17 cellular contexts compared by ENCODE assay signal in the genomic region with DNA sequence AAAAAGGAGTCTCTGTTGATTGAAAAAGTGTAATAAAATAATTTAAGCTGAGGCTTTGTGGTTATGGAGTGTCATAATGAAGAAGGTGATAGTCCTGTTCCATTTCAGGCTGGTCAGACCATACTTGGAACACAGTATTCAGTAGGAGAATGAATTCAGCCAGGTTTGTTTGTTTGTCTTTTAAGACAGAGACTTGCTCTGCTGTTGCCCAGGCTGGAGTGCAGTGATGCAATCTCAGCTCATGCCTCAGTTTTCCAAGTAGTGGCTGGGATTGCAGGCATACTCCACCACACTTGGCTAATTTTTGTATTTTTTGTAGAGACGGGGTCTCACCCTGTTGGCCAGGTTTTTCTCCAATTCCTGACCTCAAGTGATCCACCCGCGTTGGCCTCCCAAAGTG. TPM values are rescaled to one million over a fixed set of nuclear protein-coding genes. Genes with fewer than 3 reads are reported as not detected.
DNase-seq lines count a peak whose midpoint lies in the region; ATAC-seq, FAIRE-seq and TF ChIP-seq lines count a peak whose summit lies in the region.
"Had no signal": no experiment of that assay in that cellular context is flagged by ENCODE, and none has a peak within 500 bp of the region (broad histone marks: within the 10 kb centered on the region; RNA-seq: fewer than 3 reads in every experiment).

No MANE protein-coding gene starts in this region.

- peaks cover 73% of the 10 kb centered on the region for H3K4me1 Mint-ChIP-seq in activated CD4-positive, alpha-beta T cell treated with anti-CD3 and anti-CD28 coated beads for 36 hours
- peaks cover 55% of the 10 kb centered on the region for H3K4me1 Mint-ChIP-seq in astrocyte (ENCODE audit: low read depth, unreplicated experiment)
- peaks cover 50% of the 10 kb centered on the region for H3K4me1 Mint-ChIP-seq in activated CD8-positive, alpha-beta memory T cell treated with anti-CD3 and anti-CD28 coated beads, Interleukin-2, amount 10 ng/mL, durations not matched to agents 7 days and 5 days

- TF ChIP-seq CTCF in astrocyte (IDR thresholded peaks at IDR 0.05; ENCODE audit: insufficient read depth, low read depth, low read length) (no peak), right lobe of liver (IDR thresholded peaks at IDR 0.05) (no peak)

- no peak overlapping the region for H3K4me3 Mint-ChIP-seq in activated CD4-positive, alpha-beta T cell treated with anti-CD3 and anti-CD28 coated beads for 36 hours
- no peak overlapping the region for H3K4me3 Mint-ChIP-seq in astrocyte (ENCODE audit: unreplicated experiment)
- H3K4me3 Mint-ChIP-seq in activated CD8-positive, alpha-beta memory T cell treated with anti-CD3 and anti-CD28 coated beads, Interleukin-2, amount 10 ng/mL, durations not matched to agents 7 days and 5 days = no peak overlapping the region
- H3K4me3 Mint-ChIP-seq: activated naive CD8-positive, alpha-beta T cell treated with anti-CD3 and anti-CD28 coated beads, Interleukin-2, amount 10 ng/mL, durations not matched to agents 7 days and 5 days had no signal

- H3K27ac ChIP-seq in astrocyte (ENCODE audit: low read depth, low read length) (no peak overlapping the region), right lobe of liver (no peak overlapping the region), subcutaneous abdominal adipose tissue (ENCODE audit: low read depth, low read length) (peak overlapping the region; percentile 32)

- DNase-seq in activated CD4-positive, alpha-beta T cell treated with anti-CD3 and anti-CD28 coated beads for 36 hours = no peak
- DNase-seq in activated CD4-positive, alpha-beta T cell treated with anti-CD3 and anti-CD28 coated beads for 1 hour = no peak
- DNase-seq in astrocyte (ENCODE audit: low read depth) (no peak), right lobe of liver (no peak), NCI-H1105 treated with DMSO at 0.1 percent for 48 hours (lab: John Stamatoyannopoulos, UW) (no peak)
- no peak for DNase-seq in activated CD8-positive, alpha-beta memory T cell treated with anti-CD3 and anti-CD28 coated beads, Interleukin-2, amount 10 ng/mL, durations not matched to agents 7 days and 5 days
- DNase-seq: activated naive CD8-positive, alpha-beta T cell treated with anti-CD3 and anti-CD28 coated beads, Interleukin-2, amount 10 ng/mL, durations not matched to agents 7 days and 5 days; Calu3; GF-D8; head of caudate nucleus; kidney; NCI-H1092 treated with DMSO at 0.1 percent for 48 hours; NCI-H2227 treated with DMSO at 0.1 percent for 48 hours; stimulated activated CD4-positive, alpha-beta T cell treated with anti-CD3 and anti-CD28 coated beads, Interleukin-1b, Interleukin-23, amount 100 ng/mL, for 48 hours; upper lobe of right lung had no signal

- H3K9ac ChIP-seq in astrocyte (ENCODE audit: low read length) (no peak overlapping the region), subcutaneous abdominal adipose tissue (ENCODE audit: low read length in 5 of 5) (no peak overlapping the region)

- intact Hi-C loops in activated CD4-positive, alpha-beta T cell treated with anti-CD3 and anti-CD28 coated beads for 36 hours (cut with DNase I, micrococcal nuclease) = loop anchor here (5.0 kb wide), 4 partner anchors 41 to 171 kb away; partner anchors contain the start of gene ZNF774 (in 1 of the 2)
- intact Hi-C loops in right lobe of liver (cut with DNase I) = no loop called here

- H3K4me1 ChIP-seq in astrocyte (ENCODE audit: insufficient read depth, low read length) (peaks cover 38% of the 10 kb centered on the region), right lobe of liver (peaks cover 0 to 14% (median 0%) of the 10 kb centered on the region in 4 donors), subcutaneous abdominal adipose tissue (ENCODE audit: control insufficient read depth in 5 of 5, insufficient read depth in 5 of 5, low read length in 5 of 5) (peaks cover 0 to 64% (median 57%) of the 10 kb centered on the region in 5 donors)

- no peak overlapping the region for H3K4me3 ChIP-seq in astrocyte (ENCODE audit: insufficient read depth, low read depth, low read length)
- no peak overlapping the region for H3K4me3 ChIP-seq in right lobe of liver
- no peak overlapping the region for H3K4me3 ChIP-seq in subcutaneous abdominal adipose tissue (ENCODE audit: low read depth in 1 of 5, low read length in 5 of 5)
- H3K4me3 ChIP-seq: upper lobe of right lung had no signal

- peaks cover 5% of the 10 kb centered on the region for H3K9me3 Mint-ChIP-seq in activated CD4-positive, alpha-beta T cell treated with anti-CD3 and anti-CD28 coated beads for 36 hours (ENCODE audit: low read depth)
- H3K9me3 Mint-ChIP-seq in astrocyte (ENCODE audit: unreplicated experiment) = peaks cover 3% of the 10 kb centered on the region
- no peaks in the 10 kb centered on the region for H3K9me3 Mint-ChIP-seq in activated CD8-positive, alpha-beta memory T cell treated with anti-CD3 and anti-CD28 coated beads, Interleukin-2, amount 10 ng/mL, durations not matched to agents 7 days and 5 days (ENCODE audit: low read depth)

- no peak overlapping the region for H3K4me2 ChIP-seq in astrocyte (ENCODE audit: low read length)

- no peaks in the 10 kb centered on the region for H3K36me3 ChIP-seq in astrocyte (ENCODE audit: insufficient read depth, low read length)
- H3K36me3 ChIP-seq in right lobe of liver = no peaks in the 10 kb centered on the region
- H3K36me3 ChIP-seq in subcutaneous abdominal adipose tissue (ENCODE audit: control insufficient read depth in 5 of 5, insufficient read depth in 5 of 5, low read length in 5 of 5) = no peaks in the 10 kb centered on the region

- H3K27me3 ChIP-seq in astrocyte (ENCODE audit: insufficient read depth, low read length) = no peaks in the 10 kb centered on the region
- H3K27me3 ChIP-seq in right lobe of liver = no peaks in the 10 kb centered on the region
- H3K27me3 ChIP-seq in subcutaneous abdominal adipose tissue (ENCODE audit: control insufficient read depth in 5 of 5, insufficient read depth in 4 of 5, low read length in 5 of 5) = no peaks in the 10 kb centered on the region
- H3K27me3 ChIP-seq: upper lobe of right lung had no signal

- H3K9me3 ChIP-seq in astrocyte (ENCODE audit: insufficient read depth, low read depth, low read length) = no peaks in the 10 kb centered on the region
- H3K9me3 ChIP-seq in right lobe of liver = no peaks in the 10 kb centered on the region
- no peaks in the 10 kb centered on the region for H3K9me3 ChIP-seq in subcutaneous abdominal adipose tissue (ENCODE audit: control insufficient read depth in 5 of 5, low read length in 5 of 5)
- H3K9me3 ChIP-seq: upper lobe of right lung had no signal

- no peaks in the 10 kb centered on the region for H3K27me3 Mint-ChIP-seq in activated CD4-positive, alpha-beta T cell treated with anti-CD3 and anti-CD28 coated beads for 36 hours
- H3K27me3 Mint-ChIP-seq in astrocyte (ENCODE audit: low read depth, unreplicated experiment) = no peaks in the 10 kb centered on the region
- no peaks in the 10 kb centered on the region for H3K27me3 Mint-ChIP-seq in activated CD8-positive, alpha-beta memory T cell treated with anti-CD3 and anti-CD28 coated beads, Interleukin-2, amount 10 ng/mL, durations not matched to agents 7 days and 5 days
- H3K27me3 Mint-ChIP-seq: activated naive CD8-positive, alpha-beta T cell treated with anti-CD3 and anti-CD28 coated beads, Interleukin-2, amount 10 ng/mL, durations not matched to agents 7 days and 5 days had no signal

- peak overlapping the region; percentile 43 for H3K27ac Mint-ChIP-seq in activated CD4-positive, alpha-beta T cell treated with anti-CD3 and anti-CD28 coated beads for 36 hours
- peak overlapping the region; percentile 53 for H3K27ac Mint-ChIP-seq in astrocyte (ENCODE audit: unreplicated experiment)
- no peak overlapping the region for H3K27ac Mint-ChIP-seq in activated CD8-positive, alpha-beta memory T cell treated with anti-CD3 and anti-CD28 coated beads, Interleukin-2, amount 10 ng/mL, durations not matched to agents 7 days and 5 days
- H3K27ac Mint-ChIP-seq: activated naive CD8-positive, alpha-beta T cell treated with anti-CD3 and anti-CD28 coated beads, Interleukin-2, amount 10 ng/mL, durations not matched to agents 7 days and 5 days had no signal

- H2AFZ ChIP-seq in astrocyte (ENCODE audit: low read depth, low read length) = no peak overlapping the region

- peaks cover 18% of the 10 kb centered on the region for H3K36me3 Mint-ChIP-seq in activated CD4-positive, alpha-beta T cell treated with anti-CD3 and anti-CD28 coated beads for 36 hours (ENCODE audit: low read depth)
- H3K36me3 Mint-ChIP-seq in astrocyte (ENCODE audit: low read depth, unreplicated experiment) = peaks cover 6% of the 10 kb centered on the region
- H3K36me3 Mint-ChIP-seq in activated CD8-positive, alpha-beta memory T cell treated with anti-CD3 and anti-CD28 coated beads, Interleukin-2, amount 10 ng/mL, durations not matched to agents 7 days and 5 days = peaks cover 26% of the 10 kb centered on the region

- POLR2A ChIA-PET in activated CD4-positive, alpha-beta T cell treated with anti-CD3 and anti-CD28 coated beads for 36 hours (lab: Charles Lee) = interaction anchor here (0.6 kb wide), 2 partner anchors 14 to 261 kb away, joined by 3 to 4 read pairs; no protein-coding TSS in a partner anchor

- H3K79me2 ChIP-seq in astrocyte (ENCODE audit: insufficient read depth, low read length) = peaks cover 97% of the 10 kb centered on the region

- CTCF ChIA-PET in activated CD4-positive, alpha-beta T cell treated with anti-CD3 and anti-CD28 coated beads for 36 hours (lab: Charles Lee) = interaction anchor here (0.7 to 1.6 kb wide), 5 partner anchors 23 to 492 kb away, joined by 3 to 8 read pairs (median 3); no protein-coding TSS in a partner anchor
- CTCF ChIA-PET in activated CD8-positive, alpha-beta memory T cell treated with anti-CD3 and anti-CD28 coated beads, Interleukin-2, amount 10 ng/mL, durations not matched to agents 7 days and 5 days (lab: Charles Lee) = interaction anchor here (0.7 to 3.1 kb wide), 5 partner anchors 18 to 101 kb away, joined by 3 to 14 read pairs (median 3); no protein-coding TSS in a partner anchor

- H4K20me1 ChIP-seq in astrocyte (ENCODE audit: insufficient read depth, low read length) = peaks cover 58% of the 10 kb centered on the region

- WGBS in right lobe of liver (ENCODE audit: insufficient coverage, low coverage, low lambda C conversion rate, missing lambda C conversion rate) = 68% methylated on average over 3 of the region's 3 CpGs

- no peak for ATAC-seq in activated CD4-positive, alpha-beta T cell treated with anti-CD3 and anti-CD28 coated beads for 36 hours
- peak; percentile 53 to 87 (median 66) for ATAC-seq in right lobe of liver
- ATAC-seq in activated CD8-positive, alpha-beta memory T cell treated with anti-CD3 and anti-CD28 coated beads, Interleukin-2, amount 10 ng/mL, durations not matched to agents 7 days and 5 days = no peak
- ATAC-seq in GM19395 (IDR thresholded peaks at IDR 0.05; ENCODE audit: unreplicated experiment) = no peak
- ATAC-seq: upper lobe of right lung had no signal

- no peak for TF ChIP-seq POLR2A in right lobe of liver (IDR thresholded peaks at IDR 0.05)

- FAIRE-seq in astrocyte (lab: Jason Lieb, UNC) = no peak
- FAIRE-seq: kidney had no signal

RNA-seq across cellular contexts. Expression of gene IQGAP1, which starts 33.5 kb away (rescaled TPM):
- total RNA-seq in activated CD4-positive, alpha-beta T cell treated with anti-CD3 and anti-CD28 coated beads for 36 hours = 100 to 1,000 TPM; 181 to 334 TPM
- 218 and 226 TPM in 2 replicates for total RNA-seq in astrocyte
- 10 to 100 TPM; 12.2 to 43.7 (median 26.3) TPM for total RNA-seq in right lobe of liver
- total RNA-seq in activated CD8-positive, alpha-beta memory T cell treated with anti-CD3 and anti-CD28 coated beads, Interleukin-2, amount 10 ng/mL, durations not matched to agents 7 days and 5 days = 100 to 1,000 TPM; 217 to 221 TPM

Comparison
In these comparisons a context has a peak if more than half of its experiments do, and no peak if none do; other contexts are left out.
1. ATAC-seq: peak in right lobe of liver (4 of 4); none in activated CD4-positive, alpha-beta T cell treated with anti-CD3 and anti-CD28 coated beads for 36 hours (single experiment), activated CD8-positive, alpha-beta memory T cell treated with anti-CD3 and anti-CD28 coated beads, Interleukin-2, amount 10 ng/mL, durations not matched to agents 7 days and 5 days (single experiment) and GM19395 (single experiment).
2. intact Hi-C loops: an anchor here in activated CD4-positive, alpha-beta T cell treated with anti-CD3 and anti-CD28 coated beads for 36 hours (5.0 kb wide); none called in right lobe of liver.